In the genomic region with DNA sequence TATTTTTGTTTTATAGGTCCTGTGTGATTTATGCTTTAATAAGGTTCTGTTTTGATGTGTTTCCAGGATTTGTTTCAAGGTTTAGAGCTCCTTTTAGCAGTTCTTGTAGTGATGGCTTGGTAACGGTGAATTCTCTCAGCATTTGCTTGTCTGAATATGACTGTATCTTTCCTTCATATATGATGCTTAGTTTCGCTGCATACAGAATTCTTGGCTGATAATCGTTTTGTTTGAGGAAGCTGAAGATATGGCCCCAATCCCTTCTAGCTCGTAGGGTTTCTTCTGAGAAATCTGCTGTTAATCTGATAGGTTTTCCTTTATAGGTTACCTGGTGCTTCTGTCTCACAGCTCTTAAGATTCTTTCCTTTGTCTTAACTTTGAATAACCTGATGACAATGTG, we compare ENCODE assay signal across 12 cellular contexts. TPM values are rescaled to one million over a fixed set of nuclear protein-coding genes. Genes with fewer than 3 reads are reported as not detected.
"Had no signal": no experiment of that assay in that cellular context is flagged by ENCODE, and none has a peak within 500 bp of the region (broad histone marks: within the 10 kb centered on the region; RNA-seq: fewer than 3 reads in every experiment).

No MANE protein-coding gene starts in this region.

RNA-seq across cellular contexts. Expression of gene RAB3C, which starts 20.0 kb away (rescaled TPM):
- total RNA-seq: activated CD4-positive, alpha-beta memory T cell treated with anti-CD3 and anti-CD28 coated beads for 36 hours; activated CD4-positive, alpha-beta memory T cell treated with anti-CD3 and anti-CD28 coated beads, Interleukin-2, amount 10 ng/mL, durations not matched to agents 7 days and 5 days; activated CD4-positive, alpha-beta T cell treated with anti-CD3 and anti-CD28 coated beads for 36 hours; activated CD4-positive, alpha-beta T cell treated with anti-CD3 and anti-CD28 coated beads, Interleukin-2, amount 10 ng/mL, durations not matched to agents 24 days and 14 days; activated CD4-positive, alpha-beta T cell treated with anti-CD3 and anti-CD28 coated beads, Interleukin-2, amount 10 ng/mL, durations not matched to agents 7 days and 5 days; activated CD8-positive, alpha-beta memory T cell treated with anti-CD3 and anti-CD28 coated beads for 36 hours; activated CD8-positive, alpha-beta memory T cell treated with anti-CD3 and anti-CD28 coated beads, Interleukin-2, amount 10 ng/mL, durations not matched to agents 7 days and 5 days; activated CD8-positive, alpha-beta T cell treated with anti-CD3 and anti-CD28 coated beads for 36 hours; activated CD8-positive, alpha-beta T cell treated with anti-CD3 and anti-CD28 coated beads, Interleukin-2, amount 10 ng/mL, durations not matched to agents 7 days and 5 days; T-cell; T-helper 1 cell treated with Interleukin-12 subunit alpha and Interleukin-12 subunit beta and Interleukin-4 antibody, amounts not matched to agents 30 ng/mL and 1 ng/mL, for 36 hours; T-helper 2 cell treated with Interferon-gamma antibody and Interleukin-4, amounts not matched to agents 100 ng/mL and 5 ng/mL, for 36 hours had no signal
